In the genomic region with DNA sequence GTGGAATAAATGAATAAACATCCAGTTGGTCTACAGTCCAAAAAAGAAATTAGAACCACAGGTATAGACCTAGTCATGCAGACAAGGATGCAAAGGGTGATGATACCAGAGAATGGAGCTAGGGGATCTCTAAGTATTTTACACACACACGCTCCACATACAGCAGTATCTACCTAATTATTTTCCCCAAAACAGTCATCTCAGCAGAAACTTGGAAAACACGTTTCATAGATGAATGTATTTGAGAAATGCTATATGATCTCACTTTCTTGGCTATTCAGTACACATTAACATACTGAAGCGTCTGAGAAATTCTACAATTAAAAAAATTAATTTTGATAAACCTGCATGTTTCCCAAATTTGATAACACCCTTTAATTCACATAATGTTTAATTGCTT, we compare ENCODE assay signal across 11 cellular contexts.
"Had no signal": no experiment of that assay in that cellular context is flagged by ENCODE, and none has a peak within 500 bp of the region (broad histone marks: within the 10 kb centered on the region; RNA-seq: fewer than 3 reads in every experiment).

No MANE protein-coding gene starts in this region.

- FAIRE-seq: H1, H54 had no signal

- ATAC-seq: GM23338, HCT116 had no signal

- H2AFZ ChIP-seq: GM23248, GM23338 had no signal

- H3K4me1 ChIP-seq: HAP-1 had no signal

- H3K9me3 ChIP-seq: HAP-1 had no signal

- H3K4me2 ChIP-seq: GM23338 had no signal

- H3K4me3 ChIP-seq: GM23248, GM23338, HAP-1 had no signal

- H3K27ac ChIP-seq: GM23248 had no signal

- DNase-seq: GM23248, GOT3, H7, H9, HCEC 1CT, HFFc6 had no signal

- H3K36me3 ChIP-seq: HAP-1 had no signal

- H3K9ac ChIP-seq: GM23248 had no signal
